8 cellular contexts compared by ENCODE assay signal in genomic region chr5:135553688-135554462, GRCh38. TPM values are rescaled to one million over a fixed set of nuclear protein-coding genes. Genes with fewer than 3 reads are reported as not detected.
DNase-seq lines count a peak whose midpoint lies in the region; ATAC-seq, FAIRE-seq and TF ChIP-seq lines count a peak whose summit lies in the region.
"Had no signal": no experiment of that assay in that cellular context is flagged by ENCODE, and none has a peak within 500 bp of the region (broad histone marks: within the 10 kb centered on the region; RNA-seq: fewer than 3 reads in every experiment).

No MANE protein-coding gene starts in this region.

- no peaks in the 10 kb centered on the region for H3K4me1 ChIP-seq in GM23248 (ENCODE audit: insufficient read depth)
- H3K4me1 ChIP-seq in small intestine (ENCODE audit: control insufficient read depth in 2 of 2, insufficient read depth in 1 of 2, low read depth in 1 of 2, low read length in 1 of 2) = no peaks in the 10 kb centered on the region
- H3K4me1 ChIP-seq in gastroesophageal sphincter = no peaks in the 10 kb centered on the region
- no peaks in the 10 kb centered on the region for H3K4me1 ChIP-seq in gastrocnemius medialis

- TF ChIP-seq POLR2A in gastroesophageal sphincter (IDR thresholded peaks at IDR 0.05) = no peak
- TF ChIP-seq POLR2A in gastrocnemius medialis (IDR thresholded peaks at IDR 0.05) = no peak

- H3K9ac ChIP-seq in GM23248 = peak overlapping the region; percentile 40; the same call in 1 of the 2 replicates

- ATAC-seq in gastroesophageal sphincter (no peak), gastrocnemius medialis (no peak), HG03108 (IDR thresholded peaks at IDR 0.05; ENCODE audit: unreplicated experiment) (no peak)
- ATAC-seq: activated CD8-positive, alpha-beta T cell treated with anti-CD3 and anti-CD28 coated beads, Interleukin-2, amount 10 ng/mL, durations not matched to agents 7 days and 5 days had no signal

- H3F3A ChIP-seq in GM23248 (ENCODE audit: insufficient read depth) = no peaks in the 10 kb centered on the region

- TF ChIP-seq EP300 in gastroesophageal sphincter (IDR thresholded peaks at IDR 0.05) = no peak

- in situ Hi-C loops in GM23248 (cut with MboI) = loop anchor here (5.0 to 25.0 kb wide), 2 partner anchors 87 to 658 kb away; no protein-coding TSS in a partner anchor
- in situ Hi-C loops in gastrocnemius medialis (cut with MboI; ENCODE audit: low sequenced_read_pairs in 4 of 4) = loop anchor here (5.0 to 25.0 kb wide), 3 partner anchors 87 to 283 kb away; partner anchors contain the start of gene SLC25A48 (in 1 of the 4)

- H3K27ac ChIP-seq in GM23248 (no peak overlapping the region), small intestine (ENCODE audit: low read depth in 1 of 2, low read length in 1 of 2) (no peak overlapping the region), gastroesophageal sphincter (no peak overlapping the region), gastrocnemius medialis (no peak overlapping the region)

- DNase-seq in GM23248 (peak; percentile 66), NCI-H226 (peak; percentile 61), epithelial cell of proximal tubule (ENCODE audit: low read depth) (no peak), small intestine (peak; percentile 74), gastrocnemius medialis (no peak)
- DNase-seq: activated CD8-positive, alpha-beta T cell treated with anti-CD3 and anti-CD28 coated beads, Interleukin-2, amount 10 ng/mL, durations not matched to agents 7 days and 5 days had no signal

- peak overlapping the region; percentile 80 for H3K4me2 ChIP-seq in GM23248 (ENCODE audit: unreplicated experiment)

- intact Hi-C loops in gastrocnemius medialis (cut with DNase I; ENCODE audit: low total_unique reads) = no loop called here

- H3K9me2 ChIP-seq in GM23248 (ENCODE audit: insufficient read depth) = no peaks in the 10 kb centered on the region

- H4K20me1 ChIP-seq in GM23248 (ENCODE audit: insufficient read depth) = no peaks in the 10 kb centered on the region

- TF ChIP-seq CTCF in epithelial cell of proximal tubule (conservative IDR thresholded peaks at IDR 0.05; ENCODE audit: low read depth, low read length) (peak; percentile 82), gastroesophageal sphincter (IDR thresholded peaks at IDR 0.05) (peak in 1 of 4 experiments; percentile 18), gastrocnemius medialis (IDR thresholded peaks at IDR 0.05 in 4 of 5, conservative IDR thresholded peaks at IDR 0.05 in 1 of 5) (no peak)

- no peaks in the 10 kb centered on the region for H3K79me2 ChIP-seq in GM23248 (ENCODE audit: insufficient read depth)

- peak overlapping the region; percentile 86 for H2AFZ ChIP-seq in GM23248

- H3K36me3 ChIP-seq in GM23248 (ENCODE audit: low read depth) (no peaks in the 10 kb centered on the region), small intestine (ENCODE audit: control insufficient read depth in 2 of 2, insufficient read depth in 2 of 2, low read length in 2 of 2) (no peaks in the 10 kb centered on the region), gastroesophageal sphincter (no peaks in the 10 kb centered on the region), gastrocnemius medialis (no peaks in the 10 kb centered on the region)

- H3K4me3 ChIP-seq in GM23248 (peak overlapping the region; percentile 59), epithelial cell of proximal tubule (ENCODE audit: low read depth, low read length) (peak overlapping the region; percentile 49), small intestine (ENCODE audit: low read depth in 1 of 2, low read length in 2 of 2) (no peak overlapping the region), gastroesophageal sphincter (no peak overlapping the region), gastrocnemius medialis (no peak overlapping the region)

- FAIRE-seq in small intestine (lab: Jason Lieb, UNC) = no peak

- WGBS in GM23248 (ENCODE audit: low coverage in 1 of 2, low lambda C conversion rate in 2 of 2, missing lambda C conversion rate in 2 of 2), 2 experiments = 3 to 5% methylated on average over 8 of the region's 8 CpGs
- 8 to 12% (median 10%) methylated on average over 8 of the region's 8 CpGs for WGBS in small intestine, 3 donors
- WGBS in gastroesophageal sphincter (ENCODE audit: low coverage in 1 of 2), 2 donors = 19 to 28% methylated on average over 4 of the region's 8 CpGs

- H3K27me3 ChIP-seq in GM23248 (replicated peaks; ENCODE audit: insufficient read depth) (peaks cover 34% of the 10 kb centered on the region), small intestine (ENCODE audit: control insufficient read depth in 2 of 2, insufficient read depth in 2 of 2, low read length in 2 of 2) (peaks cover 0 to 2% of the 10 kb centered on the region in 2 donors), gastroesophageal sphincter (peaks cover 78% of the 10 kb centered on the region), gastrocnemius medialis (peaks cover 0 to 18% (median 4%) of the 10 kb centered on the region in 3 donors)

- H3K9me3 ChIP-seq in GM23248 (ENCODE audit: low read depth) (no peaks in the 10 kb centered on the region), small intestine (ENCODE audit: control insufficient read depth, low read depth) (no peaks in the 10 kb centered on the region), gastroesophageal sphincter (no peaks in the 10 kb centered on the region), gastrocnemius medialis (no peaks in the 10 kb centered on the region)

RNA-seq across cellular contexts. Expression of gene NEUROG1, which starts 18.1 kb away (rescaled TPM):
- total RNA-seq in GM23248 (2014; rRNA removed; shearing (Covaris generic)) = not detected in 2 replicates
- not detected in 2 replicates for polyA plus RNA-seq in GM23248 (2016; fragmentation: Nextera tagmentation; extraction: Ambion mirVana)
- total RNA-seq in epithelial cell of proximal tubule = not detected in 2 replicates
- polyA plus RNA-seq in small intestine = not detected
- total RNA-seq in gastroesophageal sphincter = not detected
- total RNA-seq in gastrocnemius medialis = not detected
- total RNA-seq: activated CD8-positive, alpha-beta T cell treated with anti-CD3 and anti-CD28 coated beads, Interleukin-2, amount 10 ng/mL, durations not matched to agents 7 days and 5 days had no signal

RNA-seq across cellular contexts. Expression of gene CXCL14, which starts 24.9 kb away (rescaled TPM):
- total RNA-seq in GM23248 (2014; rRNA removed; shearing (Covaris generic)) = 1.3 TPM in 1 of 2 replicates, not detected in the other
- 0.63 and 0.88 TPM in 2 replicates for polyA plus RNA-seq in GM23248 (2016; fragmentation: Nextera tagmentation; extraction: Ambion mirVana)
- 0.06 and 0.14 TPM in 2 replicates for total RNA-seq in epithelial cell of proximal tubule
- 10 to 100 TPM in 2 of 3 donors, 1 to 10 TPM in 1; 4.9 to 70.0 (median 13.4) TPM for polyA plus RNA-seq in small intestine
- 10 to 100 TPM in 1 of 4 donors, 1 to 10 TPM in 2, under 1 TPM in 1; 0.15 to 23.2 (median 3.8) TPM for total RNA-seq in gastroesophageal sphincter
- 10 to 100 TPM in 3 of 4 donors, 1 to 10 TPM in 1; 2.3 to 96.2 (median 17.8) TPM for total RNA-seq in gastrocnemius medialis
- total RNA-seq: activated CD8-positive, alpha-beta T cell treated with anti-CD3 and anti-CD28 coated beads, Interleukin-2, amount 10 ng/mL, durations not matched to agents 7 days and 5 days had no signal

Comparison
In these comparisons a context has a peak if more than half of its experiments do, and no peak if none do; other contexts are left out.
1. DNase-seq: peak in GM23248 (single experiment), NCI-H226 (single experiment) and small intestine (single experiment); none in epithelial cell of proximal tubule (single experiment) and gastrocnemius medialis (0 of 2).
2. H3K4me3 ChIP-seq: peak in GM23248 (single experiment) and epithelial cell of proximal tubule (single experiment); none in small intestine (0 of 2), gastroesophageal sphincter (0 of 2) and gastrocnemius medialis (0 of 4).